Comparison of ENCODE assay signal across 1 cellular context in genomic region chr19:55544014-55544413, GRCh38.
TF ChIP-seq lines count a peak whose summit lies in the region.

No MANE protein-coding gene starts in this region.

TF ChIP-seq in K562, 482 proteins besides CTCF, POLR2A, EP300 and RAD21:
- TF ChIP-seq USF1 (CRISPR knock-in tag; IDR thresholded peaks at IDR 0.05), result peak; percentile 30; the same call in 1 of the 2 replicates
- peak; percentile 75; the same call in 1 of the 2 replicates for TF ChIP-seq ZBTB33 (CRISPR knock-in tag; IDR thresholded peaks at IDR 0.05)
- no peak for TF ChIP-seq ZNF589 (CRISPR knock-in tag; IDR thresholded peaks at IDR 0.05; ENCODE audit: low read depth)
- TF ChIP-seq ZNF143 (CRISPR knock-in tag; IDR thresholded peaks at IDR 0.05), result 0 out of 2 replicates have a peak, but pooled peaks have one; percentile 34
- peak; percentile 62; the same call in 1 of the 2 replicates for TF ChIP-seq ZBTB7A (IDR thresholded peaks at IDR 0.05; ENCODE audit: borderline replicate concordance, control insufficient read depth, low read depth, low read length)
TF ChIP-seq in K562: peak in this region for 4.
